ENCODE assay signal across 21 cellular contexts in genomic region chr12:83468988-83469908, GRCh38.
"Had no signal": no experiment of that assay in that cellular context is flagged by ENCODE, and none has a peak within 500 bp of the region (broad histone marks: within the 10 kb centered on the region; RNA-seq: fewer than 3 reads in every experiment).

No MANE protein-coding gene starts in this region.

- ATAC-seq: activated naive CD4-positive, alpha-beta T cell treated with anti-CD3 and anti-CD28 coated beads, Interleukin-2, amount 50 U/mL, for 72 hours; activated T-cell treated with anti-CD3 and anti-CD28 coated beads, Interleukin-2, amount 50 U/mL, for 72 hours; esophagus mucosa; left lung; mucosa of descending colon; natural killer cell treated with Interleukin-12 subunit alpha and Interleukin-12 subunit beta and Interleukin-15 and Interleukin-18, amount 100 ng/mL, for 72 hours; right lobe of liver had no signal

- H3K27ac ChIP-seq: brain microvascular endothelial cell, left lung, neutrophil, right lobe of liver, testis, VCaP had no signal

- H3K4me3 ChIP-seq: left lung, lung, mucosa of descending colon, right lobe of liver, testis had no signal

- H3K36me3 ChIP-seq: brain microvascular endothelial cell, left lung, neutrophil, right lobe of liver had no signal

- DNase-seq: activated CD4-positive, alpha-beta T cell treated with anti-CD3 and anti-CD28 coated beads for 4 hours; activated CD4-positive, alpha-beta T cell treated with anti-CD3 and anti-CD28 coated beads, Interleukin-2, amount 50 U/mL, for 4 hours; activated naive CD4-positive, alpha-beta T cell; activated T-cell treated with anti-CD3 and anti-CD28 coated beads for 4 hours; activated T-cell treated with anti-CD3 and anti-CD28 coated beads, Interleukin-2, amount 50 U/mL, for 72 hours; brain microvascular endothelial cell; caudate nucleus; foreskin melanocyte; left lung; mucosa of descending colon; right lobe of liver; stimulated activated CD4-positive, alpha-beta T cell treated with anti-CD3 and anti-CD28 coated beads, Interleukin-2, amount 100 ng/mL, for 48 hours; stimulated activated naive CD4-positive, alpha-beta T cell treated with Interleukin-2 at 50 U/mL for 16 hours; testis; trophoblast cell had no signal

- H3K4me1 ChIP-seq: left lung, testis had no signal

- H3K9me3 ChIP-seq: left lung, mucosa of descending colon, neutrophil, right lobe of liver, testis had no signal

- H3K27me3 ChIP-seq: brain microvascular endothelial cell, left lung, neutrophil, right lobe of liver, testis had no signal
